Comparison of ENCODE assay signal across 8 cellular contexts in the genomic region with DNA sequence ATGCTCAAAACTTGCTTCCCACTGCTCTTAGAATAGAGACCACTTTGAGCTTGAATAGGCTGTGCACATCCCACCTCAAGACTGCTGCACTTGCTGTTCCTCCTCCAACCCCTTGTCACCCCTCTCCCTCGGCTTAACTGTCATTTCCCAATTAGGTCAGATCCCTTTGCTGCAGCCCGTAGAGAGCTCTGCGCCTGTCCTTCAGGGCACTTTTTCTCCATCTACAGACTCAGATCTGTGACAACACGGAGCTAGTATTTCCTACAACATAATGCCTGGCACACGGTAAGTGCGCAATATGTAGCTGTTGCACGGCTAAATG. TPM values are rescaled to one million over a fixed set of nuclear protein-coding genes. Genes with fewer than 3 reads are reported as not detected.
DNase-seq lines count a peak whose midpoint lies in the region; ATAC-seq and TF ChIP-seq lines count a peak whose summit lies in the region.

No MANE protein-coding gene starts in this region.

- peak; percentile 32 for ATAC-seq in HG02943 (IDR thresholded peaks at IDR 0.05; ENCODE audit: low read depth, unreplicated experiment)
- ATAC-seq in stimulated activated effector memory CD8-positive, alpha-beta T cell treated with anti-CD3 and anti-CD28 coated beads, Interleukin-12 subunit alpha, Interleukin-12 subunit beta, amount 100 ng/mL, for 72 hours = peak; percentile 35

- H3K36me3 Mint-ChIP-seq in stimulated activated effector memory CD8-positive, alpha-beta T cell treated with anti-CD3 and anti-CD28 coated beads, Interleukin-12 subunit alpha, Interleukin-12 subunit beta, amount 100 ng/mL, for 72 hours = no peaks in the 10 kb centered on the region

- peak overlapping the region; percentile 83 for H3K4me3 Mint-ChIP-seq in stimulated activated effector memory CD8-positive, alpha-beta T cell treated with anti-CD3 and anti-CD28 coated beads, Interleukin-12 subunit alpha, Interleukin-12 subunit beta, amount 100 ng/mL, for 72 hours

- H3K9me3 Mint-ChIP-seq in stimulated activated effector memory CD8-positive, alpha-beta T cell treated with anti-CD3 and anti-CD28 coated beads, Interleukin-12 subunit alpha, Interleukin-12 subunit beta, amount 100 ng/mL, for 72 hours = no peaks in the 10 kb centered on the region

- no peaks in the 10 kb centered on the region for H3K9me3 ChIP-seq in right atrium auricular region

- peaks cover 0 to 16% of the 10 kb centered on the region in 2 donors for H3K4me1 ChIP-seq in right atrium auricular region

- no peaks in the 10 kb centered on the region for H3K36me3 ChIP-seq in right atrium auricular region

- H3K27me3 ChIP-seq in right atrium auricular region = no peaks in the 10 kb centered on the region

- H3K4me1 Mint-ChIP-seq in stimulated activated effector memory CD8-positive, alpha-beta T cell treated with anti-CD3 and anti-CD28 coated beads, Interleukin-12 subunit alpha, Interleukin-12 subunit beta, amount 100 ng/mL, for 72 hours = peaks cover 21% of the 10 kb centered on the region

- TF ChIP-seq CTCF in WI38 (IDR thresholded peaks at IDR 0.05; ENCODE audit: low read depth, low read length) (no peak), right atrium auricular region (IDR thresholded peaks at IDR 0.05) (no peak)

- peak overlapping the region; percentile 66 to 68 for H3K27ac ChIP-seq in right atrium auricular region

- no peak overlapping the region for H3K27ac Mint-ChIP-seq in stimulated activated effector memory CD8-positive, alpha-beta T cell treated with anti-CD3 and anti-CD28 coated beads, Interleukin-12 subunit alpha, Interleukin-12 subunit beta, amount 100 ng/mL, for 72 hours

- DNase-seq in NCI-H2171 treated with DMSO at 0.1 percent for 48 hours (lab: John Stamatoyannopoulos, UW) = peak; percentile 74
- DNase-seq in NCI-H2171 (lab: John Stamatoyannopoulos, UW) = no peak
- no peak for DNase-seq in right atrium auricular region (ENCODE audit: low spot score)
- no peak for DNase-seq in stimulated activated effector memory CD8-positive, alpha-beta T cell treated with anti-CD3 and anti-CD28 coated beads, Interleukin-12 subunit alpha, Interleukin-12 subunit beta, amount 100 ng/mL, for 72 hours (ENCODE audit: low spot score in 2 of 2)
- DNase-seq in HuH-7 (ENCODE audit: low spot score) = no peak
- no peak for DNase-seq in RPMI8226

- peak overlapping the region; percentile 52 for H3K4me3 ChIP-seq in WI38 (ENCODE audit: low read depth, low read length)
- H3K4me3 ChIP-seq in right atrium auricular region = peak overlapping the region; percentile 39 to 73

RNA-seq across cellular contexts. Expression of gene HABP4, which starts 0.5 kb away (rescaled TPM):
- total RNA-seq in right atrium auricular region = 10 to 100 TPM; 16.5 to 20.5 TPM

RNA-seq across cellular contexts. Expression of gene ZNF367, which starts 31.3 kb away (rescaled TPM):
- total RNA-seq in right atrium auricular region = 1 to 10 TPM in 1 of 2 donors, under 1 TPM in 1; 0.75 to 1.2 TPM
